15 cellular contexts compared by ENCODE assay signal in genomic region chr4:185541251-185541671, GRCh38. TPM values are rescaled to one million over a fixed set of nuclear protein-coding genes. Genes with fewer than 3 reads are reported as not detected.
DNase-seq lines count a peak whose midpoint lies in the region; ATAC-seq, FAIRE-seq and TF ChIP-seq lines count a peak whose summit lies in the region.
"Had no signal": no experiment of that assay in that cellular context is flagged by ENCODE, and none has a peak within 500 bp of the region (broad histone marks: within the 10 kb centered on the region; RNA-seq: fewer than 3 reads in every experiment).

No MANE protein-coding gene starts in this region.

- TF ChIP-seq CTCF in fibroblast of pulmonary artery (IDR thresholded peaks at IDR 0.05; ENCODE audit: low read length, missing control alignments) = no peak
- no peak for TF ChIP-seq CTCF in testis (IDR thresholded peaks at IDR 0.05)
- no peak for TF ChIP-seq CTCF in natural killer cell (IDR thresholded peaks at IDR 0.05)

- no peak overlapping the region for H3K4me3 ChIP-seq in fibroblast of pulmonary artery (replicated peaks; ENCODE audit: low read depth, low read length)
- H3K4me3 ChIP-seq in testis = no peak overlapping the region
- H3K4me3 ChIP-seq: K562 had no signal

- H3K4me1 Mint-ChIP-seq in natural killer cell = no peaks in the 10 kb centered on the region
- H3K4me1 Mint-ChIP-seq: CD14-positive monocyte had no signal

- no peaks in the 10 kb centered on the region for H3K27me3 ChIP-seq in testis

- no peaks in the 10 kb centered on the region for H3K36me3 Mint-ChIP-seq in natural killer cell
- H3K36me3 Mint-ChIP-seq: CD14-positive monocyte had no signal

- intact Hi-C loops in testis (cut with DNase I; ENCODE audit: low total_unique reads) (no loop called here), natural killer cell (cut with micrococcal nuclease) (no loop called here)

- TF ChIP-seq POLR2A in testis (IDR thresholded peaks at IDR 0.05) = no peak

- peaks cover 7 to 9% of the 10 kb centered on the region in 2 donors for H3K27me3 Mint-ChIP-seq in natural killer cell (ENCODE audit: low read depth in 2 of 2)

- no peak overlapping the region for H3K4me3 Mint-ChIP-seq in natural killer cell
- H3K4me3 Mint-ChIP-seq: activated T-helper 1 cell treated with anti-CD3 and anti-CD28 coated beads, Interleukin-12 subunit alpha, Interleukin-12 subunit beta, Interleukin-2, Interleukin-4 antibody, amounts not matched to agents 30 ng/mL and 10 ng/mL and 1 ng/mL, durations not matched to agents 14 hours and 24 hours and 36 hours; CD14-positive monocyte had no signal

- peak overlapping the region in 1 of 2 donors; percentile 33 for H3K27ac ChIP-seq in testis

- FAIRE-seq in RCC 7860 (lab: Jason Lieb, UNC) = no peak
- FAIRE-seq: G401.6, K562 had no signal

- no peaks in the 10 kb centered on the region for H3K9me3 Mint-ChIP-seq in natural killer cell
- H3K9me3 Mint-ChIP-seq: activated T-helper 1 cell treated with anti-CD3 and anti-CD28 coated beads, Interleukin-12 subunit alpha, Interleukin-12 subunit beta, Interleukin-2, Interleukin-4 antibody, amounts not matched to agents 30 ng/mL and 10 ng/mL and 1 ng/mL, durations not matched to agents 14 hours and 24 hours and 36 hours had no signal

- DNase-seq in astrocyte of the hippocampus (ENCODE audit: low read depth, low spot score) = peak; percentile 87
- DNase-seq in fibroblast of pulmonary artery (ENCODE audit: low read depth) = peak; percentile 95
- DNase-seq in mucosa of gallbladder (ENCODE audit: low spot score) = peak; percentile 31
- DNase-seq in testis = peak; percentile 50
- no peak for DNase-seq in natural killer cell
- no peak for DNase-seq in NCI-H524 (lab: John Stamatoyannopoulos, UW)
- DNase-seq in RCC 7860 (ENCODE audit: low spot score) = no peak
- DNase-seq: activated CD4-positive, alpha-beta T cell treated with anti-CD3 and anti-CD28 coated beads for 1 hour; central memory CD4-positive, alpha-beta T cell; NCI-H2081 had no signal

- peaks cover under 1% of the 10 kb centered on the region for H3K4me1 ChIP-seq in testis

- H3K36me3 ChIP-seq in testis (ENCODE audit: low read depth, missing control alignments) = no peaks in the 10 kb centered on the region

- no peak overlapping the region for H3K27ac Mint-ChIP-seq in natural killer cell
- H3K27ac Mint-ChIP-seq: activated T-helper 1 cell treated with anti-CD3 and anti-CD28 coated beads, Interleukin-12 subunit alpha, Interleukin-12 subunit beta, Interleukin-2, Interleukin-4 antibody, amounts not matched to agents 30 ng/mL and 10 ng/mL and 1 ng/mL, durations not matched to agents 14 hours and 24 hours and 36 hours; CD14-positive monocyte had no signal

- WGBS in testis, 2 donors = 51 to 54% methylated on average over 9 of the region's 9 CpGs

- no peaks in the 10 kb centered on the region for H3K9me3 ChIP-seq in testis

- no peak for ATAC-seq in GM19397 (IDR thresholded peaks at IDR 0.05; ENCODE audit: unreplicated experiment)
- ATAC-seq in natural killer cell = no peak
- ATAC-seq: K562 had no signal

RNA-seq across cellular contexts. Expression of gene PDLIM3, which starts 6.0 kb away (rescaled TPM):
- total RNA-seq in mucosa of gallbladder (85.5 TPM), testis (10 to 100 TPM; 29.8 to 41.6 TPM), natural killer cell (not detected)
- polyA plus RNA-seq in testis (ENCODE audit: insufficient read depth, low read depth, low replicate concordance) = 66.4 TPM
- total RNA-seq: activated T-helper 1 cell treated with anti-CD3 and anti-CD28 coated beads, Interleukin-12 subunit alpha, Interleukin-12 subunit beta, Interleukin-2, Interleukin-4 antibody, amounts not matched to agents 30 ng/mL and 10 ng/mL and 1 ng/mL, durations not matched to agents 14 hours and 24 hours and 36 hours; K562 had no signal
- polyA plus RNA-seq: CD14-positive monocyte had no signal

Comparison
In these comparisons a context has a peak if more than half of its experiments do, and no peak if none do; other contexts are left out.
1. DNase-seq: peak in astrocyte of the hippocampus (single experiment), fibroblast of pulmonary artery (single experiment), mucosa of gallbladder (single experiment) and testis (single experiment); none in natural killer cell (single experiment), NCI-H524 (0 of 2) and RCC 7860 (single experiment).
2. RNA of gene PDLIM3, which starts 6.0 kb away (total RNA-seq): 85.5 TPM in mucosa of gallbladder (single experiment) and 29.8 to 41.6 TPM in testis; not detected in natural killer cell; every median in the first group is over 10 times any median in the second.